ENCODE assay signal across 28 cellular contexts in the genomic region with DNA sequence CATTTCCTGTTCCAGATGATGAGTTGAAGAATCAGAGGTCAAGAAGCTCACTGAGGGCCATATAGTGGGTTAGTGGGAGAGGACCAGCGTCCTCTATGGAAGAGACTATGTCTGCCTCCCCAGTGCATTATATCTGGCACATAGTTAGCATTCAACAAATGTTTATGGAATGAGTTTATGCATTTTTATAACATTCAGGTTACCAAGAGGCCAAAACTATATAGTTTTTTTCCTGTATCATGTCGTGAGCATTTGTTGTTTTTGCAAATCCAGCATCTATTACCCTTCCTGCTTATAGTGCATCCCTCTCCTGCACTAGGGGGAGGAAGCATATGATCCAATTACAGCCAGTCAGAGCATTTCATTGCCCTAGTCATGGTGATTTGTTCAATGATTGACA.
A peak's percentile ranks its signal among the peaks of the same experiment; 100 is the strongest.
DNase-seq lines count a peak whose midpoint lies in the region; TF ChIP-seq lines count a peak whose summit lies in the region.
"Had no signal": no experiment of that assay in that cellular context is flagged by ENCODE, and none has a peak within 500 bp of the region (broad histone marks: within the 10 kb centered on the region; RNA-seq: fewer than 3 reads in every experiment).

No MANE protein-coding gene starts in this region.

- DNase-seq in NCI-H82 (lab: John Stamatoyannopoulos, UW), result peak; percentile 24
- no peak for DNase-seq in NCI-H82 treated with DMSO at 0.1 percent for 48 hours (lab: John Stamatoyannopoulos, UW; ENCODE audit: unreplicated experiment)
- DNase-seq in SK-N-SH, result no peak
- peak; percentile 5 for DNase-seq in fibroblast of villous mesenchyme (ENCODE audit: low read depth)
- DNase-seq in HuH-7.5 (ENCODE audit: low spot score), result no peak
- DNase-seq in iPS-NIHi11 (ENCODE audit: low spot score), result no peak
- no peak for DNase-seq in KG1 (lab: John Stamatoyannopoulos, UW)
- DNase-seq in ACHN, result no peak
- DNase-seq: activated CD4-positive, alpha-beta T cell treated with anti-CD3 and anti-CD28 coated beads, Interleukin-2, amount 10 ng/mL, durations not matched to agents 24 days and 14 days; activated CD8-positive, alpha-beta memory T cell treated with anti-CD3 and anti-CD28 coated beads, Interleukin-2, amount 10 ng/mL, durations not matched to agents 7 days and 5 days; activated naive CD4-positive, alpha-beta T cell treated with Interleukin-2 at 50 U/mL for 16 hours; activated T-cell treated with anti-CD3 and anti-CD28 coated beads, Interleukin-2, amount 50 U/mL, for 72 hours; C1 segment of cervical spinal cord; Caco-2; DND-41; glutamatergic neuron; KBM-7; mammary epithelial cell; NCI-H1436 treated with DMSO at 0.1 percent for 48 hours; NCI-H526 treated with DMSO at 0.1 percent for 48 hours; stimulated activated naive CD8-positive, alpha-beta T cell treated with anti-CD3 and anti-CD28 coated beads, Interleukin-15, amount 100 ng/mL, for 72 hours; thyroid gland had no signal

- TF ChIP-seq RAD21 in SK-N-SH (IDR thresholded peaks at IDR 0.05; ENCODE audit: low read length), result no peak

- H3K36me3 ChIP-seq in SK-N-SH (replicated peaks in 1 of 2; ENCODE audit: control insufficient read depth in 1 of 2, insufficient read depth in 2 of 2, low read length in 1 of 2), result no peaks in the 10 kb centered on the region
- H3K36me3 ChIP-seq: HAP-1, thyroid gland had no signal

- H3K4me1 ChIP-seq in SK-N-SH (ENCODE audit: control insufficient read depth in 1 of 2, insufficient read depth in 2 of 2, low read depth in 1 of 2, low read length in 1 of 2), result peaks cover 0 to 11% of the 10 kb centered on the region in 2 experiments; a peak in 3 of 4 replicates
- H3K4me1 ChIP-seq: HAP-1, thyroid gland had no signal

- POLR2A ChIA-PET in SK-N-SH (lab: Yijun Ruan, JAX), result no interaction called here

- peak overlapping the region in 1 of 2 experiments; percentile 48; a peak in 1 of 4 replicates for H3K27ac ChIP-seq in SK-N-SH (ENCODE audit: low read depth in 2 of 2, low read length in 1 of 2)
- H3K27ac ChIP-seq: 22Rv1, coronary artery, RWPE1, SK-N-MC, thyroid gland, VCaP had no signal

- H3K4me3 ChIP-seq in SK-N-SH (ENCODE audit: low read depth in 2 of 2, low read length in 1 of 2) (no peak overlapping the region), fibroblast of villous mesenchyme (ENCODE audit: low read depth, low read length) (no peak overlapping the region)
- H3K4me3 ChIP-seq: coronary artery, HAP-1, SK-N-MC, thyroid gland had no signal

- H3K79me2 ChIP-seq in SK-N-SH (ENCODE audit: insufficient read depth), result no peaks in the 10 kb centered on the region

- H3F3A ChIP-seq in SK-N-SH (replicated peaks; ENCODE audit: insufficient read depth), result peaks cover 25% of the 10 kb centered on the region

- no peak overlapping the region for H2AFZ ChIP-seq in SK-N-SH (ENCODE audit: low read depth)

- TF ChIP-seq CTCF in SK-N-SH (IDR thresholded peaks at IDR 0.05), result no peak
- no peak for TF ChIP-seq CTCF in fibroblast of villous mesenchyme (IDR thresholded peaks at IDR 0.05; ENCODE audit: insufficient read depth, low read depth, low read length)

- in situ Hi-C loops in ACHN (cut with HindIII; ENCODE audit: low pct_ligation_motif_present, low pct_unique_long_range_greater_than_20kb, low sequenced_read_pairs), result no loop called here

- H3K9me3 ChIP-seq in SK-N-SH, result no peaks in the 10 kb centered on the region
- H3K9me3 ChIP-seq: Caco-2, HAP-1, thyroid gland had no signal

- H3K27me3 ChIP-seq in SK-N-SH (ENCODE audit: insufficient read depth), result no peaks in the 10 kb centered on the region
- H3K27me3 ChIP-seq: thyroid gland had no signal

- no peak for TF ChIP-seq EP300 in SK-N-SH (IDR thresholded peaks at IDR 0.05; ENCODE audit: borderline replicate concordance in 1 of 2, low read depth in 1 of 2, low read length in 1 of 2)

- H3K4me2 ChIP-seq in SK-N-SH, result peak overlapping the region; percentile 48; the same call in 1 of the 2 replicates

- H3K9ac ChIP-seq in SK-N-SH, result no peak overlapping the region

- no peaks in the 10 kb centered on the region for H4K20me1 ChIP-seq in SK-N-SH (ENCODE audit: insufficient read depth)

- CTCF ChIA-PET in SK-N-SH (lab: Yijun Ruan, JAX), result interaction anchor here (1.0 to 2.3 kb wide), 3 partner anchors 10 to 1007 kb away, joined by 3 to 10 read pairs (median 3); no protein-coding TSS in a partner anchor

- WGBS in SK-N-SH (ENCODE audit: low lambda C conversion rate), result 7% methylated on average over 2 of the region's 2 CpGs

- no peaks in the 10 kb centered on the region for H3K9me2 ChIP-seq in SK-N-SH

TF ChIP-seq in SK-N-SH, 30 proteins besides CTCF, POLR2A, EP300 and RAD21:
- TF ChIP-seq, protein P1, sequence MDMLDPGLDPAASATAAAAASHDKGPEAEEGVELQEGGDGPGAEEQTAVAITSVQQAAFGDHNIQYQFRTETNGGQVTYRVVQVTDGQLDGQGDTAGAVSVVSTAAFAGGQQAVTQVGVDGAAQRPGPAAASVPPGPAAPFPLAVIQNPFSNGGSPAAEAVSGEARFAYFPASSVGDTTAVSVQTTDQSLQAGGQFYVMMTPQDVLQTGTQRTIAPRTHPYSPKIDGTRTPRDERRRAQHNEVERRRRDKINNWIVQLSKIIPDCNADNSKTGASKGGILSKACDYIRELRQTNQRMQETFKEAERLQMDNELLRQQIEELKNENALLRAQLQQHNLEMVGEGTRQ (IDR thresholded peaks at IDR 0.05; ENCODE audit: borderline replicate concordance, low read depth, low read length), result no peak
- TF ChIP-seq YY1 (IDR thresholded peaks at IDR 0.05; ENCODE audit: low read depth) (no peak), ELF1 (IDR thresholded peaks at IDR 0.05) (no peak), FOXM1 (IDR thresholded peaks at IDR 0.05; ENCODE audit: low read depth) (no peak), RXRA (IDR thresholded peaks at IDR 0.05; ENCODE audit: borderline replicate concordance, low read depth) (peak; percentile 52; the same call in 1 of the 2 replicates)
- TF ChIP-seq, protein P2, sequence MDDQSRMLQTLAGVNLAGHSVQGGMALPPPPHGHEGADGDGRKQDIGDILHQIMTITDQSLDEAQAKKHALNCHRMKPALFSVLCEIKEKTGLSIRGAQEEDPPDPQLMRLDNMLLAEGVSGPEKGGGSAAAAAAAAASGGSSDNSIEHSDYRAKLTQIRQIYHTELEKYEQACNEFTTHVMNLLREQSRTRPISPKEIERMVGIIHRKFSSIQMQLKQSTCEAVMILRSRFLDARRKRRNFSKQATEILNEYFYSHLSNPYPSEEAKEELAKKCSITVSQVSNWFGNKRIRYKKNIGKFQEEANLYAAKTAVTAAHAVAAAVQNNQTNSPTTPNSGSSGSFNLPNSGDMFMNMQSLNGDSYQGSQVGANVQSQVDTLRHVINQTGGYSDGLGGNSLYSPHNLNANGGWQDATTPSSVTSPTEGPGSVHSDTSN (IDR thresholded peaks at IDR 0.05), result peak; percentile 39; the same call in 1 of the 2 replicates
- TF ChIP-seq, protein P3, sequence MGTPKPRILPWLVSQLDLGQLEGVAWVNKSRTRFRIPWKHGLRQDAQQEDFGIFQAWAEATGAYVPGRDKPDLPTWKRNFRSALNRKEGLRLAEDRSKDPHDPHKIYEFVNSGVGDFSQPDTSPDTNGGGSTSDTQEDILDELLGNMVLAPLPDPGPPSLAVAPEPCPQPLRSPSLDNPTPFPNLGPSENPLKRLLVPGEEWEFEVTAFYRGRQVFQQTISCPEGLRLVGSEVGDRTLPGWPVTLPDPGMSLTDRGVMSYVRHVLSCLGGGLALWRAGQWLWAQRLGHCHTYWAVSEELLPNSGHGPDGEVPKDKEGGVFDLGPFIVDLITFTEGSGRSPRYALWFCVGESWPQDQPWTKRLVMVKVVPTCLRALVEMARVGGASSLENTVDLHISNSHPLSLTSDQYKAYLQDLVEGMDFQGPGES (IDR thresholded peaks at IDR 0.05; ENCODE audit: low read depth, low read length), result no peak

Comparison
In these comparisons a context has a peak if more than half of its experiments do, and no peak if none do; other contexts are left out.
1. DNase-seq: peak in NCI-H82 (single experiment) and fibroblast of villous mesenchyme (single experiment); none in NCI-H82 treated with DMSO at 0.1 percent for 48 hours (single experiment), SK-N-SH (single experiment), HuH-7.5 (single experiment), iPS-NIHi11 (single experiment), KG1 (single experiment) and ACHN (single experiment).